Comparison of ENCODE assay signal across 14 cellular contexts in the genomic region with DNA sequence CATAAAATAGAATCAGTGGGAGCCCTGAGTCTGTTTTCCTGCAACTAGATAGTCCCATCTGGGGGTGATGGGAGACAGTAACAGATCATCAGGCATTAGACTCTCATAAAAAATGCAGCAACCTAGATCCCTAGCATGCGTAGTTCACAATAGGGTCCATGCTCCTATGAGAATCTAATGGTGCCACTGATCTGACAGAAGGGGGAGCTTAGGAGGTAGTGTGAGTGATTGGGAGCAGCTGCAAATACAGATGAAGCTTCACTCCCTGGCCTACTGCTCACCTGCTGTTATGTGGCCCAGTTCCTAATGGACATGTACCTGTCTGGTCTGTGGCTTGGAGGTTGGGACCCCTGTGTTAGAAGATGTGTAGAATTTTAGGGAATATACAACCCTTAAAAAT.
A peak's percentile ranks its signal among the peaks of the same experiment; 100 is the strongest.
DNase-seq lines count a peak whose midpoint lies in the region; ATAC-seq, FAIRE-seq and TF ChIP-seq lines count a peak whose summit lies in the region.
"Had no signal": no experiment of that assay in that cellular context is flagged by ENCODE, and none has a peak within 500 bp of the region (broad histone marks: within the 10 kb centered on the region; RNA-seq: fewer than 3 reads in every experiment).

No MANE protein-coding gene starts in this region.

- H3K36me3 Mint-ChIP-seq in GM23338 (ENCODE audit: low read depth): no peaks in the 10 kb centered on the region

- no peaks in the 10 kb centered on the region for H4K20me1 ChIP-seq in GM23338 (replicated peaks; ENCODE audit: insufficient read depth)

- no peaks in the 10 kb centered on the region for H3K4me1 Mint-ChIP-seq in GM23338

- TF ChIP-seq EP300 in transverse colon (IDR thresholded peaks at IDR 0.05; ENCODE audit: low read depth): no peak

- H3K27ac Mint-ChIP-seq in GM23338: no peak overlapping the region

- H3K4me1 ChIP-seq in GM23338 (ENCODE audit: insufficient read depth) (no peaks in the 10 kb centered on the region), iPS DF 6.9 (ENCODE audit: control insufficient read depth, insufficient read depth, low read length) (no peaks in the 10 kb centered on the region), transverse colon (no peaks in the 10 kb centered on the region)
- H3K4me1 ChIP-seq: psoas muscle, suprapubic skin had no signal

- no CpG with 5 or more reads among the region's 1 CpG for WGBS in iPS DF 6.9 (ENCODE audit: insufficient coverage, insufficient read length)
- WGBS in transverse colon (ENCODE audit: low coverage in 1 of 2), 2 donors: 80 to 92% methylated on average over 1 of the region's 1 CpG

- no peak for TF ChIP-seq POLR2A in transverse colon (IDR thresholded peaks at IDR 0.05)

- no peak for FAIRE-seq in D721Med (lab: Jason Lieb, UNC)
- FAIRE-seq: K562 had no signal

- no peaks in the 10 kb centered on the region for H3F3A ChIP-seq in GM23338 (replicated peaks; ENCODE audit: low read depth)

- no peak overlapping the region for H3K4me2 ChIP-seq in GM23338
- H3K4me2 ChIP-seq: PC-9 had no signal

- DNase-seq in D721Med (ENCODE audit: insufficient read length, low spot score) (no peak), GM23338 (ENCODE audit: low spot score) (peak; percentile 66), SHP77 treated with DMSO at 0.1 percent for 48 hours (lab: John Stamatoyannopoulos, UW) (peak; percentile 14), iPS DF 6.9 (ENCODE audit: low read depth, low spot score) (peak; percentile 25), midbrain (lab: John Stamatoyannopoulos, UW) (no peak), KG1 (lab: John Stamatoyannopoulos, UW) (no peak), transverse colon (no peak)
- DNase-seq: central memory CD4-positive, alpha-beta T cell; DMS79; psoas muscle had no signal

- H3K4me3 Mint-ChIP-seq in GM23338: no peak overlapping the region

- TF ChIP-seq CTCF in D721Med (IDR thresholded peaks at IDR 0.05; ENCODE audit: insufficient read depth, missing control alignments) (peak; percentile 28), GM23338 (conservative IDR thresholded peaks at IDR 0.05; ENCODE audit: low read depth in 2 of 2) (peak; percentile 58 to 73), transverse colon (IDR thresholded peaks at IDR 0.05) (no peak)

- ATAC-seq in GM23338: peak; percentile 87
- ATAC-seq: K562, psoas muscle had no signal

- H2AFZ ChIP-seq in GM23338: no peak overlapping the region
- H2AFZ ChIP-seq: PC-9 had no signal

- in situ Hi-C loops in transverse colon (cut with MboI; ENCODE audit: low pct_ligation_motif_present in 1 of 4, low pct_unique_long_range_greater_than_20kb in 1 of 4, low sequenced_read_pairs in 3 of 4): no loop called here

- no peak overlapping the region for H3K27ac ChIP-seq in GM23338 (ENCODE audit: low read depth)
- no peak overlapping the region for H3K27ac ChIP-seq in iPS DF 6.9 (ENCODE audit: low read length)
- no peak overlapping the region for H3K27ac ChIP-seq in transverse colon
- H3K27ac ChIP-seq: PC-9, psoas muscle, suprapubic skin had no signal

- no peaks in the 10 kb centered on the region for H3K27me3 Mint-ChIP-seq in GM23338 (ENCODE audit: insufficient read depth, low read depth, poor library complexity)

- no peaks in the 10 kb centered on the region for H3K36me3 ChIP-seq in GM23338 (ENCODE audit: insufficient read depth)
- no peaks in the 10 kb centered on the region for H3K36me3 ChIP-seq in iPS DF 6.9 (ENCODE audit: control insufficient read depth, insufficient read depth, low read length)
- H3K36me3 ChIP-seq in transverse colon: no peaks in the 10 kb centered on the region
- H3K36me3 ChIP-seq: suprapubic skin had no signal

- H3K9me3 Mint-ChIP-seq in GM23338: no peaks in the 10 kb centered on the region; the same call in 1 of the 3 replicates

- H3K27me3 ChIP-seq in GM23338 (ENCODE audit: insufficient read depth): no peaks in the 10 kb centered on the region
- H3K27me3 ChIP-seq in iPS DF 6.9 (ENCODE audit: control insufficient read depth, insufficient read depth, low read length): no peaks in the 10 kb centered on the region
- no peaks in the 10 kb centered on the region for H3K27me3 ChIP-seq in transverse colon
- H3K27me3 ChIP-seq: suprapubic skin had no signal

- no peaks in the 10 kb centered on the region for H3K9me2 ChIP-seq in GM23338 (ENCODE audit: insufficient read depth)

- intact Hi-C loops in transverse colon (cut with DNase I; ENCODE audit: low total_unique reads): no loop called here

- no peaks in the 10 kb centered on the region for H3K79me2 ChIP-seq in GM23338 (replicated peaks; ENCODE audit: insufficient read depth)

- H3K4me3 ChIP-seq in GM23338 (no peak overlapping the region), iPS DF 6.9 (ENCODE audit: low read length) (no peak overlapping the region), transverse colon (no peak overlapping the region)
- H3K4me3 ChIP-seq: K562, lung, PC-9, psoas muscle, suprapubic skin had no signal

- H3K9me3 ChIP-seq in iPS DF 6.9 (ENCODE audit: control insufficient read depth, insufficient read depth, low read length): no peaks in the 10 kb centered on the region
- H3K9me3 ChIP-seq in transverse colon: no peaks in the 10 kb centered on the region
- H3K9me3 ChIP-seq: psoas muscle, suprapubic skin had no signal

TF ChIP-seq in GM23338, 12 proteins besides CTCF, POLR2A, EP300 and RAD21:
- no peak for TF ChIP-seq NANOG (IDR thresholded peaks at IDR 0.05; ENCODE audit: borderline replicate concordance)
- TF ChIP-seq POLR2AphosphoS5 (IDR thresholded peaks at IDR 0.05; ENCODE audit: low read depth): no peak
- TF ChIP-seq ZNF331 (CRISPR knock-in tag; IDR thresholded peaks at IDR 0.05; ENCODE audit: low read depth): no peak
- TF ChIP-seq JUNB (IDR thresholded peaks at IDR 0.05; ENCODE audit: unreplicated experiment): no peak
- TF ChIP-seq ETS1 (IDR thresholded peaks at IDR 0.05): no peak
- TF ChIP-seq ZNF114 (CRISPR knock-in tag; IDR thresholded peaks at IDR 0.05): no peak

Comparison
In these comparisons a context has a peak if more than half of its experiments do, and no peak if none do; other contexts are left out.
1. DNase-seq: peak in GM23338 (single experiment), SHP77 treated with DMSO at 0.1 percent for 48 hours (single experiment) and iPS DF 6.9 (single experiment); none in D721Med (single experiment), midbrain (single experiment), KG1 (single experiment) and transverse colon (single experiment).
2. CTCF ChIP-seq: peak in D721Med (single experiment) and GM23338 (2 of 2); none in transverse colon (0 of 5).